Comparison of ENCODE assay signal across 15 cellular contexts in genomic region chr6:151330130-151330715, GRCh38.
A peak's percentile ranks its signal among the peaks of the same experiment; 100 is the strongest.
DNase-seq lines count a peak whose midpoint lies in the region; ATAC-seq and TF ChIP-seq lines count a peak whose summit lies in the region.
"Had no signal": no experiment of that assay in that cellular context is flagged by ENCODE, and none has a peak within 500 bp of the region (broad histone marks: within the 10 kb centered on the region; RNA-seq: fewer than 3 reads in every experiment).

No MANE protein-coding gene starts in this region.

- peaks cover 8% of the 10 kb centered on the region for H3K4me1 ChIP-seq in effector memory CD4-positive, alpha-beta T cell (ENCODE audit: control insufficient read depth, insufficient read depth, low read length, poor library complexity, severe bottlenecking)
- H3K4me1 ChIP-seq: foreskin keratinocyte had no signal

- no peak for TF ChIP-seq CTCF in fibroblast of the aortic adventitia (IDR thresholded peaks at IDR 0.05; ENCODE audit: insufficient read depth, low read length)

- no peaks in the 10 kb centered on the region for H3K9me3 ChIP-seq in SK-N-MC (ENCODE audit: low read depth, low read length)
- no peaks in the 10 kb centered on the region for H3K9me3 ChIP-seq in effector memory CD4-positive, alpha-beta T cell (ENCODE audit: control insufficient read depth, low read length)

- H3K9ac ChIP-seq in SK-N-MC (ENCODE audit: insufficient read length), result peak overlapping the region; percentile 20

- DNase-seq in EL (peak; percentile 88), SK-N-MC (ENCODE audit: low read depth, low spot score) (peak; percentile 63), fibroblast of the aortic adventitia (ENCODE audit: low read depth) (peak; percentile 95), smooth muscle cell of the brain vasculature (ENCODE audit: low read depth, low spot score) (peak; percentile 62), putamen (ENCODE audit: low spot score) (no peak), left cardiac atrium (no peak)
- DNase-seq in effector memory CD4-positive, alpha-beta T cell, result no peak
- DNase-seq: activated CD8-positive, alpha-beta T cell treated with anti-CD3 and anti-CD28 coated beads for 36 hours; CD8-positive, alpha-beta memory T cell; foreskin keratinocyte; H9; naive thymus-derived CD8-positive, alpha-beta T cell; RPMI8226 had no signal

- no peaks in the 10 kb centered on the region for H3K36me3 ChIP-seq in SK-N-MC (ENCODE audit: insufficient read depth, low read length)
- no peaks in the 10 kb centered on the region for H3K36me3 ChIP-seq in effector memory CD4-positive, alpha-beta T cell (ENCODE audit: control insufficient read depth, insufficient read depth, low read length)

- ATAC-seq in left cardiac atrium, result no peak
- ATAC-seq: activated CD8-positive, alpha-beta T cell treated with anti-CD3 and anti-CD28 coated beads for 36 hours; foreskin keratinocyte; naive thymus-derived CD8-positive, alpha-beta T cell had no signal

- peaks cover 16% of the 10 kb centered on the region for H3K27me3 ChIP-seq in effector memory CD4-positive, alpha-beta T cell (replicated peaks; ENCODE audit: control insufficient read depth, insufficient read depth, low read length, poor library complexity, severe bottlenecking)
- H3K27me3 ChIP-seq: foreskin keratinocyte had no signal

- intact Hi-C loops in left cardiac atrium (cut with DNase I), result loop anchor here in 1 of 2 donors (5.0 kb wide), 1 partner anchor 438 kb away; no protein-coding TSS in a partner anchor

- H3K4me3 ChIP-seq in SK-N-MC (peak overlapping the region; percentile 51), fibroblast of the aortic adventitia (ENCODE audit: low read depth, low read length) (peak overlapping the region; percentile 9)
- H3K4me3 ChIP-seq in effector memory CD4-positive, alpha-beta T cell (ENCODE audit: insufficient read depth, low read depth, low read length, poor library complexity, severe bottlenecking), result no peak overlapping the region
- H3K4me3 ChIP-seq: lung had no signal

- peak overlapping the region; percentile 53 for H3K27ac ChIP-seq in SK-N-MC
- H3K27ac ChIP-seq in effector memory CD4-positive, alpha-beta T cell (ENCODE audit: insufficient read depth, low read length, poor library complexity, severe bottlenecking), result no peak overlapping the region
- H3K27ac ChIP-seq: foreskin keratinocyte, VCaP had no signal

Comparison
In these comparisons a context has a peak if more than half of its experiments do, and no peak if none do; other contexts are left out.
1. DNase-seq: peak in EL (single experiment), SK-N-MC (single experiment), fibroblast of the aortic adventitia (single experiment) and smooth muscle cell of the brain vasculature (single experiment); none in putamen (single experiment), left cardiac atrium (single experiment) and effector memory CD4-positive, alpha-beta T cell (0 of 3).